ENCODE assay signal across 22 cellular contexts in genomic region chr19:3031607-3031867, GRCh38. TPM values are rescaled to one million over a fixed set of nuclear protein-coding genes. Genes with fewer than 3 reads are reported as not detected.
DNase-seq lines count a peak whose midpoint lies in the region; ATAC-seq, FAIRE-seq and TF ChIP-seq lines count a peak whose summit lies in the region.
"Had no signal": no experiment of that assay in that cellular context is flagged by ENCODE, and none has a peak within 500 bp of the region (broad histone marks: within the 10 kb centered on the region; RNA-seq: fewer than 3 reads in every experiment).

No MANE protein-coding gene starts in this region.

- no peak for TF ChIP-seq EP300 in K562 (IDR thresholded peaks at IDR 0.05; ENCODE audit: low read length)

- intact Hi-C loops in Caco-2 (cut with micrococcal nuclease; ENCODE audit: unreplicated experiment) (no loop called here), K562 (cut with micrococcal nuclease) (no loop called here), posterior vena cava (cut with DNase I) (loop anchor here in 1 of 2 donors (5.0 kb wide), 1 partner anchor 44 kb away; no protein-coding TSS in a partner anchor)

- FAIRE-seq in K562 (lab: Jason Lieb, UNC): no peak
- FAIRE-seq: GM12878, H1, RCC 7860 had no signal

- no peaks in the 10 kb centered on the region for H3K9me3 Mint-ChIP-seq in CD4-positive, CD25-positive, alpha-beta regulatory T cell
- H3K9me3 Mint-ChIP-seq in Caco-2 (ENCODE audit: unreplicated experiment): no peaks in the 10 kb centered on the region
- peaks cover 3% of the 10 kb centered on the region for H3K9me3 Mint-ChIP-seq in nephron

- POLR2A ChIA-PET in Caco-2 (lab: Charles Lee): interaction anchor here (1.2 kb wide), 1 partner anchor 9 kb away, joined by 5 read pairs; no protein-coding TSS in a partner anchor
- POLR2A ChIA-PET in K562 (lab: Yijun Ruan, JAX): interaction anchor here (0.8 to 1.0 kb wide), 3 partner anchors 14 to 39 kb away, joined by 3 to 6 read pairs (median 3); no protein-coding TSS in a partner anchor

- H3K27ac ChIP-seq in CD4-positive, CD25-positive, alpha-beta regulatory T cell (ENCODE audit: insufficient read depth, low read length, poor library complexity, severe bottlenecking): no peak overlapping the region
- no peak overlapping the region for H3K27ac ChIP-seq in K562 (ENCODE audit: extremely low read depth, low read depth, low read length)
- H3K27ac ChIP-seq: C4-2B had no signal

- no peak for DNase-seq in CD4-positive, CD25-positive, alpha-beta regulatory T cell
- DNase-seq in Caco-2: no peak
- DNase-seq in K562 (ENCODE audit: extremely low read depth in 1 of 4, low spot score in 3 of 4): no peak
- no peak for DNase-seq in NCI-H524 treated with DMSO at 0.1 percent for 48 hours (lab: John Stamatoyannopoulos, UW)
- DNase-seq in posterior vena cava (ENCODE audit: low spot score): no peak
- no peak for DNase-seq in BE2C
- DNase-seq in NCI-H2227 (lab: John Stamatoyannopoulos, UW; ENCODE audit: unreplicated experiment): no peak
- DNase-seq: DMS79, MG63, NCI-H1694 treated with DMSO at 0.1 percent for 48 hours, NCI-H2081 treated with DMSO at 0.1 percent for 48 hours, NCI-H2171 treated with DMSO at 0.1 percent for 48 hours, NCI-H446, NCI-H526 treated with DMSO at 0.1 percent for 48 hours, OCI-M1, Right ventricle myocardium superior had no signal

- no peak overlapping the region for H3K4me2 ChIP-seq in K562 (ENCODE audit: insufficient read depth, low read length)

- no peaks in the 10 kb centered on the region for H4K20me1 ChIP-seq in K562 (replicated peaks; ENCODE audit: control insufficient read depth, insufficient read depth, low read length)

- TF ChIP-seq RAD21 in K562 (CRISPR knock-in tag; conservative IDR thresholded peaks at IDR 0.05 in 1 of 2, IDR thresholded peaks at IDR 0.05 in 1 of 2): no peak

- no peak for TF ChIP-seq POLR2A in K562 (conservative IDR thresholded peaks at IDR 0.05)

- 16% methylated on average over 5 of the region's 5 CpGs for WGBS in K562 (ENCODE audit: insufficient coverage, low coverage, missing lambda C conversion rate)

- no peaks in the 10 kb centered on the region for H3K36me3 Mint-ChIP-seq in CD4-positive, CD25-positive, alpha-beta regulatory T cell
- H3K36me3 Mint-ChIP-seq in Caco-2 (ENCODE audit: insufficient read depth, unreplicated experiment) (peaks cover 24% of the 10 kb centered on the region), nephron (ENCODE audit: low read depth) (no peaks in the 10 kb centered on the region)

- peaks cover 5% of the 10 kb centered on the region for H3K27me3 ChIP-seq in CD4-positive, CD25-positive, alpha-beta regulatory T cell (ENCODE audit: control insufficient read depth, insufficient read depth, low read length)
- H3K27me3 ChIP-seq in Caco-2 (replicated peaks; ENCODE audit: control insufficient read depth, insufficient read depth, low read length) (no peaks in the 10 kb centered on the region), K562 (ENCODE audit: control insufficient read depth in 2 of 2, insufficient read depth in 2 of 2, low read length in 2 of 2) (no peaks in the 10 kb centered on the region), BE2C (peaks cover 24% of the 10 kb centered on the region)
- H3K27me3 ChIP-seq: MG63 had no signal

- peak overlapping the region in 2 of 3 donors; percentile 47 to 88 for H3K27ac Mint-ChIP-seq in CD4-positive, CD25-positive, alpha-beta regulatory T cell
- H3K27ac Mint-ChIP-seq in Caco-2 (ENCODE audit: unreplicated experiment) (peak overlapping the region; percentile 23), nephron (peak overlapping the region in 2 of 3 experiments; percentile 2 to 48)

- no peaks in the 10 kb centered on the region for H3K36me3 ChIP-seq in CD4-positive, CD25-positive, alpha-beta regulatory T cell (ENCODE audit: control insufficient read depth, insufficient read depth, low read length)
- no peaks in the 10 kb centered on the region for H3K36me3 ChIP-seq in Caco-2 (ENCODE audit: control insufficient read depth, insufficient read depth, low read length)
- H3K36me3 ChIP-seq in K562 (ENCODE audit: control insufficient read depth, insufficient read depth, low read length): no peaks in the 10 kb centered on the region
- no peaks in the 10 kb centered on the region for H3K36me3 ChIP-seq in BE2C
- H3K36me3 ChIP-seq: MG63 had no signal

- no peak for ATAC-seq in CD4-positive, CD25-positive, alpha-beta regulatory T cell (ENCODE audit: low read depth in 2 of 2)
- ATAC-seq in K562: no peak
- ATAC-seq: GM12878, HCT116 had no signal

- no peak overlapping the region for H3K9ac ChIP-seq in K562 (ENCODE audit: insufficient read depth in 1 of 2, low read depth in 2 of 2, low read length in 2 of 2)

- H3K4me3 Mint-ChIP-seq in CD4-positive, CD25-positive, alpha-beta regulatory T cell: peak overlapping the region in 3 of 4 donors; percentile 15 to 93 (median 29)
- H3K4me3 Mint-ChIP-seq in Caco-2 (ENCODE audit: unreplicated experiment) (no peak overlapping the region), nephron (peak overlapping the region; percentile 46 to 71 (median 69))

- peaks cover 0 to 52% (median 15%) of the 10 kb centered on the region in 4 donors for H3K4me1 Mint-ChIP-seq in CD4-positive, CD25-positive, alpha-beta regulatory T cell
- H3K4me1 Mint-ChIP-seq in Caco-2 (ENCODE audit: low read depth, unreplicated experiment) (peaks cover 31% of the 10 kb centered on the region), nephron (peaks cover 24% of the 10 kb centered on the region)

- BruUV-seq in Caco-2 (replicated peaks; lab: Mats Ljungman, UMichigan) (no TSS peak), K562 (replicated peaks; lab: Mats Ljungman, UMichigan) (no TSS peak)

- H3K79me2 ChIP-seq in K562 (ENCODE audit: control insufficient read depth, insufficient read depth, low read length): peaks cover 7% of the 10 kb centered on the region; the same call in 1 of the 3 replicates

- CTCF ChIA-PET in Caco-2 (lab: Charles Lee) (no interaction called here), K562 (lab: Yijun Ruan, JAX; ENCODE audit: low intra/inter-chr PET ratio) (no interaction called here)

- no peak overlapping the region; the same call in 1 of the 2 replicates for H2AFZ ChIP-seq in K562 (ENCODE audit: low read depth, low read length)

- peaks cover 39% of the 10 kb centered on the region for H3K4me1 ChIP-seq in CD4-positive, CD25-positive, alpha-beta regulatory T cell (ENCODE audit: control insufficient read depth, insufficient read depth, low read length, poor library complexity, severe bottlenecking)
- H3K4me1 ChIP-seq in Caco-2 (peaks cover 29% of the 10 kb centered on the region), K562 (replicated peaks in 1 of 2; ENCODE audit: control insufficient read depth in 2 of 2, insufficient read depth in 2 of 2, low read length in 2 of 2) (peaks cover 18 to 38% of the 10 kb centered on the region in 2 experiments), BE2C (peaks cover 9% of the 10 kb centered on the region)

- peaks cover 34% of the 10 kb centered on the region for H3K27me3 Mint-ChIP-seq in CD4-positive, CD25-positive, alpha-beta regulatory T cell
- H3K27me3 Mint-ChIP-seq in Caco-2 (ENCODE audit: insufficient read depth, unreplicated experiment): no peaks in the 10 kb centered on the region
- H3K27me3 Mint-ChIP-seq in nephron (ENCODE audit: low read depth): peaks cover 67% of the 10 kb centered on the region

- no peak overlapping the region for H3K4me3 ChIP-seq in CD4-positive, CD25-positive, alpha-beta regulatory T cell (ENCODE audit: low read depth, low read length)
- no peak overlapping the region for H3K4me3 ChIP-seq in Caco-2 (ENCODE audit: low read depth, low read length)
- H3K4me3 ChIP-seq in K562: no peak overlapping the region
- H3K4me3 ChIP-seq in BE2C (ENCODE audit: low read depth, low read length): no peak overlapping the region
- H3K4me3 ChIP-seq: GM12878, MG63 had no signal

- in situ Hi-C loops in K562 (cut with MboI): no loop called here

- no peaks in the 10 kb centered on the region for H3K9me3 ChIP-seq in CD4-positive, CD25-positive, alpha-beta regulatory T cell (ENCODE audit: control insufficient read depth in 2 of 2, low read length in 2 of 2)
- H3K9me3 ChIP-seq in Caco-2: no peaks in the 10 kb centered on the region
- no peaks in the 10 kb centered on the region for H3K9me3 ChIP-seq in K562 (replicated peaks; ENCODE audit: control insufficient read depth, insufficient read depth, low read depth, low read length)
- H3K9me3 ChIP-seq in BE2C: no peaks in the 10 kb centered on the region
- H3K9me3 ChIP-seq: MG63 had no signal

- no peaks in the 10 kb centered on the region for H3K9me1 ChIP-seq in K562 (ENCODE audit: control insufficient read depth, insufficient read depth, low read length)

- TF ChIP-seq CTCF in Caco-2 (IDR thresholded peaks at IDR 0.05; ENCODE audit: insufficient read depth in 1 of 2, low read depth in 1 of 2, low read length in 1 of 2, severe bottlenecking in 1 of 2, unreplicated experiment in 1 of 2) (no peak), K562 (IDR thresholded peaks at IDR 0.05 in 2 of 3, conservative IDR thresholded peaks at IDR 0.05 in 1 of 3; ENCODE audit: insufficient read depth in 2 of 3, low read depth in 1 of 3, low read length in 3 of 3) (no peak), nephron (IDR thresholded peaks at IDR 0.05; ENCODE audit: unreplicated experiment in 3 of 3) (no peak), BE2C (IDR thresholded peaks at IDR 0.05; ENCODE audit: low read depth, low read length) (no peak)

RNA-seq across cellular contexts. Expression of gene TLE2, which starts 2.5 kb away (rescaled TPM):
- total RNA-seq in CD4-positive, CD25-positive, alpha-beta regulatory T cell: 9.3 TPM
- 1 to 10 TPM; 3.1 to 4.5 (median 3.9) TPM for polyA plus RNA-seq in CD4-positive, CD25-positive, alpha-beta regulatory T cell
- total RNA-seq in Caco-2 (2022) (29.2 and 31.3 TPM in 2 replicates), K562 (2014; rRNA removed) (5.5 and 6.4 TPM in 2 replicates), K562 (2014; rRNA removed; fragmentation: Illumina TruSeq; extraction: Trizol) (2.4 and 2.7 TPM in 2 replicates), K562 (2015; rRNA removed; fragmentation: Illumina TruSeq; extraction: Trizol) (4.4 and 4.5 TPM in 2 replicates), K562 (2021) (13.1 and 15.2 TPM in 2 replicates), posterior vena cava (10 to 100 TPM; 39.4 to 61.4 TPM)
- 30.9 and 72.5 TPM in 2 replicates for total RNA-seq in K562 (2011; cell fraction: chromatin; rRNA removed; ENCODE audit: low replicate concordance)
- total RNA-seq in K562 (2011; cell fraction: nucleolus; rRNA removed): 30.0 and 48.0 TPM in 2 replicates
- total RNA-seq in K562 (2011; cell fraction: nucleoplasm; rRNA removed): 19.1 and 21.2 TPM in 2 replicates
- polyA plus RNA-seq in K562 (2011; rRNA removed) (10.7 and 12.0 TPM in 2 replicates), K562 (2014; fragmentation: Illumina TruSeq; extraction: Trizol) (6.2 and 8.8 TPM in 2 replicates), K562 (2014; fragmentation: Nextera tagmentation; extraction: Ambion mirVana) (under 1 TPM; 0.35 to 0.53 TPM), K562 (2014; rRNA removed) (10.5 and 10.6 TPM in 2 replicates)
- 6.0 and 17.7 TPM in 2 replicates for polyA plus RNA-seq in K562 (2011; cell fraction: cytosol; rRNA removed)
- 34.3 and 67.6 TPM in 2 replicates for polyA plus RNA-seq in K562 (2011; cell fraction: nucleus; rRNA removed)
- polyA plus RNA-seq in K562 (2012): 25.8 and 36.0 TPM in 2 replicates
- 2.9 and 8.1 TPM in 2 replicates for polyA minus RNA-seq in K562 (2011; rRNA and poly(A)+ RNA removed)
- polyA minus RNA-seq in K562 (2011; cell fraction: cytosol; rRNA and poly(A)+ RNA removed): 10.4 and 11.6 TPM in 2 replicates
- polyA minus RNA-seq in K562 (2011; cell fraction: nucleus; rRNA and poly(A)+ RNA removed): 6.6 and 9.0 TPM in 2 replicates
- 114 TPM for polyA plus RNA-seq in BE2C (2012; ENCODE audit: insufficient read depth, insufficient read length, low read depth)

RNA-seq across cellular contexts. Expression of gene TLE5, which starts 30.8 kb away (rescaled TPM):
- 1,009 TPM for total RNA-seq in CD4-positive, CD25-positive, alpha-beta regulatory T cell
- polyA plus RNA-seq in CD4-positive, CD25-positive, alpha-beta regulatory T cell: 100 to 1,000 TPM; 608 to 773 (median 661) TPM
- total RNA-seq in Caco-2 (2022) (132 and 144 TPM in 2 replicates), K562 (2014; rRNA removed) (264 and 355 TPM in 2 replicates), K562 (2014; rRNA removed; fragmentation: Illumina TruSeq; extraction: Trizol) (75.8 and 89.1 TPM in 2 replicates), K562 (2015; rRNA removed; fragmentation: Illumina TruSeq; extraction: Trizol) (172 and 178 TPM in 2 replicates), K562 (2021) (347 and 360 TPM in 2 replicates), posterior vena cava (100 to 1,000 TPM; 344 to 424 TPM)
- total RNA-seq in K562 (2011; cell fraction: chromatin; rRNA removed; ENCODE audit: low replicate concordance): 147 and 335 TPM in 2 replicates
- total RNA-seq in K562 (2011; cell fraction: nucleolus; rRNA removed): 259 and 282 TPM in 2 replicates
- total RNA-seq in K562 (2011; cell fraction: nucleoplasm; rRNA removed): 209 and 242 TPM in 2 replicates
- polyA plus RNA-seq in K562 (2011; rRNA removed) (280 and 366 TPM in 2 replicates), K562 (2014; fragmentation: Illumina TruSeq; extraction: Trizol) (235 and 381 TPM in 2 replicates), K562 (2014; fragmentation: Nextera tagmentation; extraction: Ambion mirVana) (1 to 10 TPM; 2.0 to 6.2 TPM), K562 (2014; rRNA removed) (316 and 334 TPM in 2 replicates)
- polyA plus RNA-seq in K562 (2011; cell fraction: cytosol; rRNA removed): 357 and 770 TPM in 2 replicates
- 343 and 561 TPM in 2 replicates for polyA plus RNA-seq in K562 (2011; cell fraction: nucleus; rRNA removed)
- polyA plus RNA-seq in K562 (2012): 396 and 430 TPM in 2 replicates
- 222 and 305 TPM in 2 replicates for polyA minus RNA-seq in K562 (2011; rRNA and poly(A)+ RNA removed)
- 290 and 401 TPM in 2 replicates for polyA minus RNA-seq in K562 (2011; cell fraction: cytosol; rRNA and poly(A)+ RNA removed)
- 64.5 and 71.5 TPM in 2 replicates for polyA minus RNA-seq in K562 (2011; cell fraction: nucleus; rRNA and poly(A)+ RNA removed)
- 1,091 TPM for polyA plus RNA-seq in BE2C (2012; ENCODE audit: insufficient read depth, insufficient read length, low read depth)

RNA-seq across cellular contexts. Expression of gene TLE6, which starts 54.2 kb away (rescaled TPM):
- total RNA-seq in CD4-positive, CD25-positive, alpha-beta regulatory T cell: not detected
- not detected for polyA plus RNA-seq in CD4-positive, CD25-positive, alpha-beta regulatory T cell
- total RNA-seq in Caco-2 (2022) (1.4 and 1.9 TPM in 2 replicates), K562 (2014; rRNA removed) (3.3 and 6.1 TPM in 2 replicates), K562 (2014; rRNA removed; fragmentation: Illumina TruSeq; extraction: Trizol) (1.1 and 1.2 TPM in 2 replicates), K562 (2015; rRNA removed; fragmentation: Illumina TruSeq; extraction: Trizol) (3.4 and 3.5 TPM in 2 replicates), K562 (2021) (1.8 TPM in 2 replicates), posterior vena cava (1 to 10 TPM in 1 of 2 donors, under 1 TPM in 1; 0.57 to 3.4 TPM)
- total RNA-seq in K562 (2011; cell fraction: chromatin; rRNA removed; ENCODE audit: low replicate concordance): 5.1 and 7.6 TPM in 2 replicates
- total RNA-seq in K562 (2011; cell fraction: nucleolus; rRNA removed): 5.1 and 5.5 TPM in 2 replicates
- total RNA-seq in K562 (2011; cell fraction: nucleoplasm; rRNA removed): 2.7 and 4.5 TPM in 2 replicates
- polyA plus RNA-seq in K562 (2011; rRNA removed) (3.3 and 3.5 TPM in 2 replicates), K562 (2014; fragmentation: Illumina TruSeq; extraction: Trizol) (1.8 and 3.1 TPM in 2 replicates), K562 (2014; fragmentation: Nextera tagmentation; extraction: Ambion mirVana) (1 to 10 TPM; 1.2 to 1.5 TPM), K562 (2014; rRNA removed) (2.5 and 4.4 TPM in 2 replicates)
- 3.0 TPM in 2 replicates for polyA plus RNA-seq in K562 (2011; cell fraction: cytosol; rRNA removed)
- 6.5 and 7.6 TPM in 2 replicates for polyA plus RNA-seq in K562 (2011; cell fraction: nucleus; rRNA removed)
- 2.3 and 10.0 TPM in 2 replicates for polyA plus RNA-seq in K562 (2012)
- 0.70 and 0.78 TPM in 2 replicates for polyA minus RNA-seq in K562 (2011; rRNA and poly(A)+ RNA removed)
- 1.1 TPM in 1 of 2 replicates, not detected in the other for polyA minus RNA-seq in K562 (2011; cell fraction: cytosol; rRNA and poly(A)+ RNA removed)
- 0.94 and 2.4 TPM in 2 replicates for polyA minus RNA-seq in K562 (2011; cell fraction: nucleus; rRNA and poly(A)+ RNA removed)
- polyA plus RNA-seq in BE2C (2012; ENCODE audit: insufficient read depth, insufficient read length, low read depth): 5.9 TPM
